ENCODE assay signal across 20 cellular contexts in genomic region chr2:198973785-198974184, GRCh38.
DNase-seq lines count a peak whose midpoint lies in the region; FAIRE-seq and TF ChIP-seq lines count a peak whose summit lies in the region.
"Had no signal": no experiment of that assay in that cellular context is flagged by ENCODE, and none has a peak within 500 bp of the region (broad histone marks: within the 10 kb centered on the region; RNA-seq: fewer than 3 reads in every experiment).

No MANE protein-coding gene starts in this region.

- H2BK12ac ChIP-seq in trophoblast cell (ENCODE audit: low read length): no peak overlapping the region

- H3K27me3 ChIP-seq in trophoblast cell (ENCODE audit: insufficient read depth, low read length): no peaks in the 10 kb centered on the region

- H3K79me2 ChIP-seq in trophoblast cell (ENCODE audit: control insufficient read depth, insufficient read depth, low read length, poor library complexity): no peaks in the 10 kb centered on the region

- no peak overlapping the region for H3K23ac ChIP-seq in trophoblast cell (ENCODE audit: low read length)

- H2BK5ac ChIP-seq in trophoblast cell (ENCODE audit: low read depth, low read length, poor library complexity): no peak overlapping the region

- H4K8ac ChIP-seq in trophoblast cell (ENCODE audit: low read depth, low read length): no peak overlapping the region

- H3K4me3 ChIP-seq in NB4 (ENCODE audit: low read depth, low read length): no peak overlapping the region
- no peak overlapping the region for H3K4me3 ChIP-seq in trophoblast cell (ENCODE audit: low read depth, low read length)
- no peak overlapping the region for H3K4me3 ChIP-seq in lower leg skin (ENCODE audit: low read depth, poor library complexity, severe bottlenecking)
- H3K4me3 ChIP-seq: A549, GM12878, GM23338 had no signal

- H2AK5ac ChIP-seq in trophoblast cell (ENCODE audit: low read length): no peak overlapping the region

- no peak overlapping the region for H3K14ac ChIP-seq in trophoblast cell (ENCODE audit: low read length)

- no peak overlapping the region for H2AFZ ChIP-seq in trophoblast cell (ENCODE audit: insufficient read depth, low read length, poor library complexity)

- no peak overlapping the region for H3K9ac ChIP-seq in trophoblast cell (ENCODE audit: low read length)

- peak overlapping the region; percentile 36 for H4K12ac ChIP-seq in trophoblast cell (ENCODE audit: low read depth, low read length)

- WGBS in trophoblast cell (ENCODE audit: extremely low coverage, insufficient coverage, insufficient read length): no CpG with 5 or more reads among the region's 2 CpGs
- 82 to 89% methylated on average over 2 of the region's 2 CpGs for WGBS in lower leg skin, 2 donors

- FAIRE-seq in GM12892 (lab: Jason Lieb, UNC): no peak
- FAIRE-seq: A549, GM12878, GM18507 had no signal

- H4K91ac ChIP-seq in trophoblast cell (ENCODE audit: low read depth, low read length): no peak overlapping the region

- TF ChIP-seq POLR2A in NB4 (IDR thresholded peaks at IDR 0.05; ENCODE audit: extremely low read depth, insufficient read length) (no peak), lower leg skin (IDR thresholded peaks at IDR 0.05) (no peak), GM12892 (IDR thresholded peaks at IDR 0.05; ENCODE audit: low read depth, low read length) (no peak)

- TF ChIP-seq CTCF in NB4 (IDR thresholded peaks at IDR 0.05; ENCODE audit: low read depth, low read length): no peak
- TF ChIP-seq CTCF in lower leg skin (IDR thresholded peaks at IDR 0.05): no peak

- no peak overlapping the region for H3K27ac ChIP-seq in trophoblast cell (ENCODE audit: low read depth, low read length)
- H3K27ac ChIP-seq: A549 had no signal

- DNase-seq in NB4 (ENCODE audit: low read depth): peak; percentile 8
- DNase-seq in amniotic epithelial cell (ENCODE audit: low read depth): peak; percentile 1
- DNase-seq in dermis blood vessel endothelial cell: peak; percentile 2
- no peak for DNase-seq in trophoblast cell
- no peak for DNase-seq in lower leg skin (ENCODE audit: low spot score in 2 of 2)
- DNase-seq in Ammon's horn (ENCODE audit: low spot score): no peak
- DNase-seq in GM12892 (ENCODE audit: insufficient read length): no peak
- DNase-seq: 8988T, ACHN, AML-193, C1 segment of cervical spinal cord, Caco-2, DMS 273 treated with DMSO at 0.1 percent for 48 hours, DMS79, GDM1, H9 had no signal

- no peaks in the 10 kb centered on the region for H3K9me3 ChIP-seq in trophoblast cell (ENCODE audit: insufficient read depth, low read depth, low read length)
- H3K9me3 ChIP-seq: A549 had no signal

- H3K36me3 ChIP-seq in trophoblast cell (ENCODE audit: control insufficient read depth in 1 of 2, insufficient read depth in 2 of 2, low read length in 2 of 2): peaks cover 0 to 1% of the 10 kb centered on the region in 2 experiments

- no peak overlapping the region for H3K18ac ChIP-seq in trophoblast cell (ENCODE audit: low read length)

- H3K79me1 ChIP-seq in trophoblast cell (ENCODE audit: low read length): no peaks in the 10 kb centered on the region

- H3K4me2 ChIP-seq in trophoblast cell (ENCODE audit: low read length): no peak overlapping the region
- H3K4me2 ChIP-seq: A549, GM23338 had no signal

- H2BK120ac ChIP-seq in trophoblast cell (ENCODE audit: insufficient read depth, low read length, poor library complexity): no peak overlapping the region

- H3K4me1 ChIP-seq in trophoblast cell (ENCODE audit: control insufficient read depth in 1 of 2, insufficient read depth in 2 of 2, low read length in 2 of 2): no peaks in the 10 kb centered on the region
- H3K4me1 ChIP-seq: A549 had no signal

- intact Hi-C loops in lower leg skin (cut with DNase I; ENCODE audit: low total_unique reads): no loop called here

- no peak overlapping the region for H3K4ac ChIP-seq in trophoblast cell (ENCODE audit: low read depth, low read length)

Comparison
In these comparisons a context has a peak if more than half of its experiments do, and no peak if none do; other contexts are left out.
1. DNase-seq: peak in NB4 (single experiment), amniotic epithelial cell (single experiment) and dermis blood vessel endothelial cell (single experiment); none in trophoblast cell (0 of 2), lower leg skin (0 of 2), Ammon's horn (single experiment) and GM12892 (single experiment).